Comparison of ENCODE assay signal across 12 cellular contexts in genomic region chr2:63486861-63487290, GRCh38.
DNase-seq lines count a peak whose midpoint lies in the region; ATAC-seq and TF ChIP-seq lines count a peak whose summit lies in the region.
"Had no signal": no experiment of that assay in that cellular context is flagged by ENCODE, and none has a peak within 500 bp of the region (broad histone marks: within the 10 kb centered on the region; RNA-seq: fewer than 3 reads in every experiment).

No MANE protein-coding gene starts in this region.

- 76 to 78% methylated on average over 2 of the region's 2 CpGs for WGBS in tibial nerve, 2 donors

- TF ChIP-seq POLR2A in tibial nerve (IDR thresholded peaks at IDR 0.05) = no peak

- no peak for TF ChIP-seq EP300 in tibial nerve (IDR thresholded peaks at IDR 0.05)

- H3K4me1 ChIP-seq in tibial nerve = no peaks in the 10 kb centered on the region
- H3K4me1 ChIP-seq: psoas muscle had no signal

- peak; percentile 67 for ATAC-seq in HG02610 (IDR thresholded peaks at IDR 0.05; ENCODE audit: unreplicated experiment)
- no peak for ATAC-seq in HG02571 (IDR thresholded peaks at IDR 0.05; ENCODE audit: unreplicated experiment)
- ATAC-seq: effector memory CD8-positive, alpha-beta T cell; psoas muscle had no signal

- no peak overlapping the region for H3K4me3 Mint-ChIP-seq in activated CD4-positive, alpha-beta memory T cell treated with anti-CD3 and anti-CD28 coated beads, Interleukin-2, amount 10 ng/mL, durations not matched to agents 7 days and 5 days
- H3K4me3 Mint-ChIP-seq: effector memory CD8-positive, alpha-beta T cell had no signal

- POLR2A ChIA-PET in activated CD4-positive, alpha-beta memory T cell treated with anti-CD3 and anti-CD28 coated beads, Interleukin-2, amount 10 ng/mL, durations not matched to agents 7 days and 5 days (lab: Charles Lee) = no interaction called here

- no peak overlapping the region for H3K4me3 ChIP-seq in choroid plexus epithelial cell (ENCODE audit: low read depth, low read length)
- no peak overlapping the region for H3K4me3 ChIP-seq in tibial nerve
- H3K4me3 ChIP-seq: psoas muscle, thoracic aorta had no signal

- peaks cover 0 to 8% (median 0%) of the 10 kb centered on the region in 3 donors for H3K36me3 ChIP-seq in tibial nerve
- H3K36me3 ChIP-seq: thoracic aorta had no signal

- H3K9me3 Mint-ChIP-seq in activated CD4-positive, alpha-beta memory T cell treated with anti-CD3 and anti-CD28 coated beads, Interleukin-2, amount 10 ng/mL, durations not matched to agents 7 days and 5 days = no peaks in the 10 kb centered on the region
- H3K9me3 Mint-ChIP-seq: effector memory CD8-positive, alpha-beta T cell had no signal

- no peak overlapping the region for H3K27ac Mint-ChIP-seq in activated CD4-positive, alpha-beta memory T cell treated with anti-CD3 and anti-CD28 coated beads, Interleukin-2, amount 10 ng/mL, durations not matched to agents 7 days and 5 days
- H3K27ac Mint-ChIP-seq: effector memory CD8-positive, alpha-beta T cell had no signal

- H3K27me3 Mint-ChIP-seq in activated CD4-positive, alpha-beta memory T cell treated with anti-CD3 and anti-CD28 coated beads, Interleukin-2, amount 10 ng/mL, durations not matched to agents 7 days and 5 days = no peaks in the 10 kb centered on the region
- H3K27me3 Mint-ChIP-seq: effector memory CD8-positive, alpha-beta T cell had no signal

- H3K27me3 ChIP-seq in tibial nerve = no peaks in the 10 kb centered on the region

- H3K27ac ChIP-seq in C4-2B = no peak overlapping the region
- no peak overlapping the region for H3K27ac ChIP-seq in tibial nerve
- H3K27ac ChIP-seq: psoas muscle, thoracic aorta had no signal

- TF ChIP-seq CTCF in C4-2B (conservative IDR thresholded peaks at IDR 0.05) = peak; percentile 29
- TF ChIP-seq CTCF in choroid plexus epithelial cell (conservative IDR thresholded peaks at IDR 0.05; ENCODE audit: low read depth, low read length) = peak; percentile 34
- no peak for TF ChIP-seq CTCF in tibial nerve (IDR thresholded peaks at IDR 0.05)

- peak; percentile 4 for DNase-seq in NOMO-1 treated with dmso at 0.1 percent for 144 hours (lab: John Stamatoyannopoulos, UW; ENCODE audit: unreplicated experiment)
- peak; percentile 10 for DNase-seq in choroid plexus epithelial cell (ENCODE audit: low read depth)
- no peak for DNase-seq in tibial nerve (ENCODE audit: low spot score in 2 of 2)
- DNase-seq in activated CD4-positive, alpha-beta memory T cell treated with anti-CD3 and anti-CD28 coated beads, Interleukin-2, amount 10 ng/mL, durations not matched to agents 7 days and 5 days = no peak
- DNase-seq in NCI-H2227 (lab: John Stamatoyannopoulos, UW; ENCODE audit: unreplicated experiment) = no peak
- DNase-seq: effector memory CD8-positive, alpha-beta T cell; NK-92 treated with Interleukin-12 subunit alpha and Interleukin-12 subunit beta, amount 100 ng/mL, for 24 hours; psoas muscle had no signal

- H3K36me3 Mint-ChIP-seq in activated CD4-positive, alpha-beta memory T cell treated with anti-CD3 and anti-CD28 coated beads, Interleukin-2, amount 10 ng/mL, durations not matched to agents 7 days and 5 days (ENCODE audit: low read depth) = no peaks in the 10 kb centered on the region

- no peaks in the 10 kb centered on the region for H3K4me1 Mint-ChIP-seq in activated CD4-positive, alpha-beta memory T cell treated with anti-CD3 and anti-CD28 coated beads, Interleukin-2, amount 10 ng/mL, durations not matched to agents 7 days and 5 days

- CTCF ChIA-PET in activated CD4-positive, alpha-beta memory T cell treated with anti-CD3 and anti-CD28 coated beads, Interleukin-2, amount 10 ng/mL, durations not matched to agents 7 days and 5 days (lab: Charles Lee) = interaction anchor here (0.6 to 1.3 kb wide), 3 partner anchors 11 to 62 kb away, joined by 3 to 4 read pairs (median 3); no protein-coding TSS in a partner anchor

- H3K9me3 ChIP-seq in tibial nerve = no peaks in the 10 kb centered on the region
- H3K9me3 ChIP-seq: psoas muscle, thoracic aorta had no signal

Comparison
In these comparisons a context has a peak if more than half of its experiments do, and no peak if none do; other contexts are left out.
1. CTCF ChIP-seq: peak in C4-2B (single experiment) and choroid plexus epithelial cell (single experiment); none in tibial nerve (0 of 5).
2. DNase-seq: peak in NOMO-1 treated with dmso at 0.1 percent for 144 hours (single experiment) and choroid plexus epithelial cell (single experiment); none in tibial nerve (0 of 2), activated CD4-positive, alpha-beta memory T cell treated with anti-CD3 and anti-CD28 coated beads, Interleukin-2, amount 10 ng/mL, durations not matched to agents 7 days and 5 days (single experiment) and NCI-H2227 (single experiment).